2 cellular contexts compared by ENCODE assay signal in the genomic region with DNA sequence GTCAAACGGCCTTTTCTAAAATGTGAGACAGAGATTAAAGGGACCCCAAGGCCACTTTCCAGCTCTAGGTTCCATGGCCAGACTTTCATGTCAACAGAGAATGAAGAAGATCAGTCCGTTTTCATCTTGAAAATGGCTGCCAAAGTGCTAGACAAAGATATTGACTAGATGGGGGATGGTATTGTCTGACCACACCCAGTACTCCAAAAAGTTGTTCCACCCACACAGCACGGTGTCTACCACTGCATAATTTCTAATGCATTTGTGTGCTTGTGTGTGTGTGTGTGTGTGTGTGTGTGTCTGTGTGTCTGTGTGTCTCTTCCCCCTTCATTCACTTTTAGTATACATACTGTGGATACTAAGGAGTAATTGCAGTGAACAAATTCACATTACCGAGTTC.
TF ChIP-seq lines count a peak whose summit lies in the region.

No MANE protein-coding gene starts in this region.

TF ChIP-seq in SK-N-SH, 30 proteins besides CTCF, POLR2A, EP300 and RAD21 (continued from another document):
- no peak for TF ChIP-seq RCOR1 (IDR thresholded peaks at IDR 0.05; ENCODE audit: low read length)
- TF ChIP-seq TCF12 (IDR thresholded peaks at IDR 0.05) = no peak
- no peak for TF ChIP-seq POLR2AphosphoS5 (IDR thresholded peaks at IDR 0.05; ENCODE audit: low read depth, low read length)
- no peak for TF ChIP-seq SMC3 (IDR thresholded peaks at IDR 0.05; ENCODE audit: low read depth, low read length)
- TF ChIP-seq, protein P1, sequence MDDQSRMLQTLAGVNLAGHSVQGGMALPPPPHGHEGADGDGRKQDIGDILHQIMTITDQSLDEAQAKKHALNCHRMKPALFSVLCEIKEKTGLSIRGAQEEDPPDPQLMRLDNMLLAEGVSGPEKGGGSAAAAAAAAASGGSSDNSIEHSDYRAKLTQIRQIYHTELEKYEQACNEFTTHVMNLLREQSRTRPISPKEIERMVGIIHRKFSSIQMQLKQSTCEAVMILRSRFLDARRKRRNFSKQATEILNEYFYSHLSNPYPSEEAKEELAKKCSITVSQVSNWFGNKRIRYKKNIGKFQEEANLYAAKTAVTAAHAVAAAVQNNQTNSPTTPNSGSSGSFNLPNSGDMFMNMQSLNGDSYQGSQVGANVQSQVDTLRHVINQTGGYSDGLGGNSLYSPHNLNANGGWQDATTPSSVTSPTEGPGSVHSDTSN (IDR thresholded peaks at IDR 0.05) = no peak

TF ChIP-seq in SK-N-SH treated with all-trans-retinoic acid at 6 μM for 48 hours, 23 proteins besides CTCF, POLR2A, EP300 and RAD21 (continued from another document):
- no peak for TF ChIP-seq GLIS3 (CRISPR knock-in tag; IDR thresholded peaks at IDR 0.05)
